ENCODE assay signal across 23 cellular contexts in the genomic region with DNA sequence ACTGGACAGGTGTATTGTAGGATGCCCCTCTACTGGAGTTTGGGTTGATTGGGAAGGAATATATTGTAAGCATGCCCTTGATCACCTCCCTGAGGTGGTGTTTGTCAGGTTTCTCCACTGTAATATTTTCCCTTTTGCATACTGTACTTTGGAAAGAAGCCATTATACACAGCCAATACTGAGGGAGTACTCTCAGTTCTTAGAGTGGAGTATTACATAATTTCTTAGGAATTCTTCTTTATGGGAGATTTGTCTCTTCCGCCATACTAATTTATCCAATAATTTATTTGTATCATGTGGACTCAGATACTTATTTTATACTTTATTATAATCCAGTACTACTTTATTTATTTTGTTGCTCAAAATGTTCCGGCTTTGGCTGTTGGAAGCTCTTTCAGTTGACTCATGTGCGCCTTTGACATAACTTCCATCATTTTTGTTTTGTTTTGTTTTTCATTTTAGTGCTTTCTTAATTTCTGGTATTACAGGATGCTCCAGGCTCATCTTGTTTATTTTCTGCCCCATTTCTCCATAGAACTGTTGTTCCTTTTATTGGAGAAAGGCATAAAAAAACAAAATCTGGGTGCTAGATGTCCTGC. TPM values are rescaled to one million over a fixed set of nuclear protein-coding genes. Genes with fewer than 3 reads are reported as not detected.
DNase-seq lines count a peak whose midpoint lies in the region; TF ChIP-seq lines count a peak whose summit lies in the region.
"Had no signal": no experiment of that assay in that cellular context is flagged by ENCODE, and none has a peak within 500 bp of the region (broad histone marks: within the 10 kb centered on the region; RNA-seq: fewer than 3 reads in every experiment).

No MANE protein-coding gene starts in this region.

- no peak overlapping the region for H3K27ac ChIP-seq in HEK293 (ENCODE audit: extremely low read depth, low read depth, low read length)
- peak overlapping the region in 3 of 59 donors; percentile 3 to 10 (median 8) for H3K27ac ChIP-seq in dorsolateral prefrontal cortex
- H3K27ac ChIP-seq: cardiac muscle cell, KMS-11 had no signal

- CTCF ChIA-PET in HEK293 (lab: Yijun Ruan, JAX): no interaction called here

- H3K27me3 ChIP-seq in dorsolateral prefrontal cortex: no peaks in the 10 kb centered on the region
- H3K27me3 ChIP-seq: cardiac muscle cell, tibial artery had no signal

- intact Hi-C loops in dorsolateral prefrontal cortex (cut with DNase I): no loop called here

- POLR2A ChIA-PET in HEK293 (lab: Yijun Ruan, JAX): no interaction called here

- TF ChIP-seq CTCF in HEK293 (tag by site-specific recombination; IDR thresholded peaks at IDR 0.05) (no peak), retinal pigment epithelial cell (conservative IDR thresholded peaks at IDR 0.05; ENCODE audit: low read depth, low read length) (no peak), dorsolateral prefrontal cortex (IDR thresholded peaks at IDR 0.05 in 54 of 56, conservative IDR thresholded peaks at IDR 0.05 in 2 of 56; ENCODE audit: low read depth in 1 of 56, partially characterized antibody in 56 of 56) (no peak)

- no peak overlapping the region for H3K4me3 ChIP-seq in HEK293 (ENCODE audit: low read depth, low read length)
- H3K4me3 ChIP-seq in retinal pigment epithelial cell (ENCODE audit: low read length): no peak overlapping the region
- no peak overlapping the region for H3K4me3 ChIP-seq in dorsolateral prefrontal cortex
- H3K4me3 ChIP-seq: cardiac muscle cell, tibial artery had no signal

- H3K9me3 ChIP-seq in HEK293 (ENCODE audit: control insufficient read depth, insufficient read depth, low read depth, low read length): no peaks in the 10 kb centered on the region
- H3K9me3 ChIP-seq: tibial artery had no signal

- no peaks in the 10 kb centered on the region for H3K36me3 ChIP-seq in HEK293 (ENCODE audit: control insufficient read depth in 2 of 2, insufficient read depth in 1 of 2, low read length in 2 of 2)
- H3K36me3 ChIP-seq: cardiac muscle cell, tibial artery had no signal

- H3K4me1 ChIP-seq in HEK293 (ENCODE audit: control insufficient read depth, insufficient read depth, low read length): peaks cover 13% of the 10 kb centered on the region

- peak; percentile 16 for DNase-seq in amniotic epithelial cell (ENCODE audit: low read depth)
- peak; percentile 44 for DNase-seq in iris pigment epithelial cell (ENCODE audit: low read depth)
- DNase-seq in retinal pigment epithelial cell (ENCODE audit: low read depth): peak; percentile 2
- no peak for DNase-seq in NCI-H2196 treated with DMSO at 0.1 percent for 48 hours (lab: John Stamatoyannopoulos, UW; ENCODE audit: unreplicated experiment)
- DNase-seq in dorsolateral prefrontal cortex: no peak
- no peak for DNase-seq in NCI-H2171 treated with DMSO at 0.1 percent for 48 hours (lab: John Stamatoyannopoulos, UW)
- DNase-seq: activated CD4-positive, alpha-beta T cell treated with anti-CD3 and anti-CD28 coated beads for 4 hours; activated CD8-positive, alpha-beta memory T cell treated with anti-CD3 and anti-CD28 coated beads, Interleukin-2, amount 10 ng/mL, durations not matched to agents 7 days and 5 days; CD8-positive, alpha-beta memory T cell; DMS79 treated with DMSO at 0.1 percent for 48 hours; hypothalamus; islet precursor cell; mesendoderm; NCI-H1048; NCI-H2029 treated with DMSO at 0.1 percent for 48 hours; NCI-H510A treated with DMSO at 0.1 percent for 48 hours; stimulated activated CD4-positive, alpha-beta T cell treated with anti-CD3 and anti-CD28 coated beads, Interleukin-2, amount 100 ng/mL, for 24 hours; stimulated activated naive CD4-positive, alpha-beta T cell; SW 1271; tibial artery had no signal

TF ChIP-seq in HEK293, 187 proteins besides CTCF, POLR2A, EP300 and RAD21:
- TF ChIP-seq ZNF600 (tag by site-specific recombination; IDR thresholded peaks at IDR 0.05): peak; percentile 25; the same call in 1 of the 2 replicates
- TF ChIP-seq SP3 (tag by site-specific recombination; IDR thresholded peaks at IDR 0.05): no peak
- TF ChIP-seq, protein P1, sequence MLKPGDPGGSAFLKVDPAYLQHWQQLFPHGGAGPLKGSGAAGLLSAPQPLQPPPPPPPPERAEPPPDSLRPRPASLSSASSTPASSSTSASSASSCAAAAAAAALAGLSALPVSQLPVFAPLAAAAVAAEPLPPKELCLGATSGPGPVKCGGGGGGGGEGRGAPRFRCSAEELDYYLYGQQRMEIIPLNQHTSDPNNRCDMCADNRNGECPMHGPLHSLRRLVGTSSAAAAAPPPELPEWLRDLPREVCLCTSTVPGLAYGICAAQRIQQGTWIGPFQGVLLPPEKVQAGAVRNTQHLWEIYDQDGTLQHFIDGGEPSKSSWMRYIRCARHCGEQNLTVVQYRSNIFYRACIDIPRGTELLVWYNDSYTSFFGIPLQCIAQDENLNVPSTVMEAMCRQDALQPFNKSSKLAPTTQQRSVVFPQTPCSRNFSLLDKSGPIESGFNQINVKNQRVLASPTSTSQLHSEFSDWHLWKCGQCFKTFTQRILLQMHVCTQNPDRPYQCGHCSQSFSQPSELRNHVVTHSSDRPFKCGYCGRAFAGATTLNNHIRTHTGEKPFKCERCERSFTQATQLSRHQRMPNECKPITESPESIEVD (tag by site-specific recombination; IDR thresholded peaks at IDR 0.05): 0 out of 2 replicates have a peak, but pooled peaks have one; percentile 15
- 0 out of 2 replicates have a peak, but pooled peaks have one; percentile 73 for TF ChIP-seq PRDM4 (tag by site-specific recombination; IDR thresholded peaks at IDR 0.05)

RNA-seq across cellular contexts. Expression of gene MKLN1, which starts 29.7 kb away (rescaled TPM):
- total RNA-seq in dorsolateral prefrontal cortex: 100 to 1,000 TPM in 78 of 120 experiments, 10 to 100 TPM in 42; 68.7 to 162 (median 107) TPM

Comparison
In these comparisons a context has a peak if more than half of its experiments do, and no peak if none do; other contexts are left out.
1. DNase-seq: peak in amniotic epithelial cell (single experiment), iris pigment epithelial cell (single experiment) and retinal pigment epithelial cell (single experiment); none in NCI-H2196 treated with DMSO at 0.1 percent for 48 hours (single experiment), dorsolateral prefrontal cortex (0 of 10) and NCI-H2171 treated with DMSO at 0.1 percent for 48 hours (single experiment).